Comparison of ENCODE assay signal across 8 cellular contexts in genomic region chr1:113916974-113917373, GRCh38. TPM values are rescaled to one million over a fixed set of nuclear protein-coding genes. Genes with fewer than 3 reads are reported as not detected.
"Had no signal": no experiment of that assay in that cellular context is flagged by ENCODE, and none has a peak within 500 bp of the region (broad histone marks: within the 10 kb centered on the region; RNA-seq: fewer than 3 reads in every experiment).

No MANE protein-coding gene starts in this region.

- H3K4me2 ChIP-seq: KMS-11 had no signal

- H3K4me3 ChIP-seq: GM23248 had no signal

- FAIRE-seq: H1, H54 had no signal

- DNase-seq: H9, KBM-7 had no signal

- H3K27ac ChIP-seq: GM23248, HL-60, KMS-11 had no signal

- H3K4me3 Mint-ChIP-seq: H9, HFFc6 had no signal

- H3K9me3 Mint-ChIP-seq: H9, HFFc6 had no signal

- H2AFZ ChIP-seq: GM23248 had no signal

- H3K9ac ChIP-seq: GM23248, KMS-11 had no signal

- H3K27ac Mint-ChIP-seq: HFFc6 had no signal

RNA-seq across cellular contexts. Expression of gene BCL2L15, which starts 29.6 kb away (rescaled TPM):
- polyA plus RNA-seq: GM23248 had no signal

RNA-seq across cellular contexts. Expression of gene PTPN22, which starts 45.5 kb away (rescaled TPM):
- total RNA-seq: H1, H9 had no signal
- polyA plus RNA-seq: H1 had no signal
